ENCODE assay signal across 8 cellular contexts in the genomic region with DNA sequence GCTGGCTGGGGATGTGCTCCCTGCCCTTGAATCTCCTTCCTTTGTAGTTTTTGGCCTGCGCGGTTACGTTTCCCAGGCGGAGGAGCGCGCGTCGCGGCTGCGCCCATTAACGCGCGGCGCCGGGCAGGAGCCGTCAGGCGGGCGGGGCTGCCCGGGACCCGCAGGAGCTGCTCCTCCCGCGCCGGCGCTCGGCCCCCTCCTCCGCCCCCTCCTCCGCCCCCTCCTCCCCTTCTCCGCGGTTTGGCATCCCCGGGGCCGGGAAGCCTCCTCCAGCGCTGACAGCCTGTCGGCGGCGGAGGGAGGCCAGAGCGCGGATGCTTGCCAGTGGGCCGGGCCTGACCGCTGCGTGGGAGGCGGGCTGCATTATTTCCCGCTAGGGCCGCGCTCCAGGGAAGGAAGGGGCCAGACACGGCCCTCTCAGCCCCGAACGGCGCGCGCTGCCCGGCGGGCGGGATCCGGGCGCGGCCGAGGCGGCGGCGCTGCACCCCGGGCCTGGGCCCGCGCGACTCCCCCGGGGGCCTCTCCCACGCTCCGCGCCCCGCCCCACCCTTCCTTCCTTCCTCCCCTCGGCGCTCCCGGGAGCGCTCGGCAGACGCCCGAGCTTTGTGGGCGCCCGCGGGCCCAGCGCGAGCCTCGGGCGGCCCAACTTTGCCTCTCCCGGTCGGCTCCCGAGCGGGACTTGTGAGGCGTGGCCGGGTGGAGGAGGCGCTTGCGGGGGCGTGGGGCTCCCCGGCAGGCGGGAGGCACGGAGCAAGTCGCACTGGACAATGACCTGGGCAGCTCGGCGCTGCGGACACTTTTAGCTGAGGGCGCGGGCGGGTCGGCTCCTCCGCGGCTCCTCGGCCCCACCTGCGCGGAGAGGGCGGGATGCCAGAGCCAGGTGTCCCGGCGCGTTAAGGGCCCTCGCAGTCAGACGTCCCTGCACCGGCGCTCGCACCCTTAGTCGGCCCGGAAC. TPM values are rescaled to one million over a fixed set of nuclear protein-coding genes. Genes with fewer than 3 reads are reported as not detected.
A peak's percentile ranks its signal among the peaks of the same experiment; 100 is the strongest.
DNase-seq lines count a peak whose midpoint lies in the region; ATAC-seq and TF ChIP-seq lines count a peak whose summit lies in the region.

A gene (plus strand): TSS at position 405 of the 955 bp plus-strand sequence. CDS start 583 bp downstream, outside the sequence.

- no peaks in the 10 kb centered on the region for H3K9me3 ChIP-seq in testis

- no peak for TF ChIP-seq POLR2A in erythroblast (IDR thresholded peaks at IDR 0.05; ENCODE audit: low read length)
- no peak for TF ChIP-seq POLR2A in testis (IDR thresholded peaks at IDR 0.05)

- intact Hi-C loops in testis (cut with DNase I; ENCODE audit: low total_unique reads): no loop called here

- ATAC-seq in GM18909 (IDR thresholded peaks at IDR 0.05; ENCODE audit: poor library complexity, unreplicated experiment) (peak; percentile 30), GM21447 (IDR thresholded peaks at IDR 0.05; ENCODE audit: unreplicated experiment) (no peak)

- H3K27me3 ChIP-seq in testis: no peaks in the 10 kb centered on the region

- H3K4me3 ChIP-seq in AG10803 (ENCODE audit: low read length) (peak within 1 kb of the TSS; percentile 85), testis (peak within 1 kb of the TSS; percentile 69 to 83)

- 0 to 1% methylated on average over 19 to 70 of the region's 119 CpGs for WGBS in testis, 2 donors

- H3K36me3 ChIP-seq in testis (ENCODE audit: low read depth, missing control alignments): no peaks in the 10 kb centered on the region

- H3K27ac ChIP-seq in testis: peak within 1 kb of the TSS; percentile 80 to 83

- DNase-seq in AG10803 (ENCODE audit: low read depth): peak; percentile 92
- DNase-seq in NCI-H1105 treated with DMSO at 0.1 percent for 48 hours (lab: John Stamatoyannopoulos, UW): peak; percentile 68
- peak; percentile 58 for DNase-seq in UCSD-AML1 (lab: John Stamatoyannopoulos, UW; ENCODE audit: unreplicated experiment)
- peak; percentile 16 to 20 for DNase-seq in erythroblast (lab: John Stamatoyannopoulos, UW)
- peak; percentile 93 for DNase-seq in mesenteric fat pad (ENCODE audit: low spot score)
- peak; percentile 76 for DNase-seq in testis

- TF ChIP-seq CTCF in AG10803 (conservative IDR thresholded peaks at IDR 0.05; ENCODE audit: low read length) (no peak), testis (IDR thresholded peaks at IDR 0.05) (no peak)

- peaks cover 14% of the 10 kb centered on the region for H3K4me1 ChIP-seq in testis

RNA-seq across cellular contexts. Expression of the gene that starts here (rescaled TPM):
- total RNA-seq in mesenteric fat pad (4.3 TPM), testis (10 to 100 TPM; 14.8 to 18.4 TPM)
- 6.1 TPM for polyA plus RNA-seq in testis (ENCODE audit: insufficient read depth, low read depth, low replicate concordance)

Comparison
In these comparisons a context has a peak if more than half of its experiments do, and no peak if none do; other contexts are left out.
1. DNase-seq: peak in every context shown above with its lines; median percentile 93 in mesenteric fat pad; 92 in AG10803; 76 in testis; 68 in NCI-H1105 treated with DMSO at 0.1 percent for 48 hours; 58 in UCSD-AML1; 18 in erythroblast.